8 cellular contexts compared by ENCODE assay signal in the genomic region with DNA sequence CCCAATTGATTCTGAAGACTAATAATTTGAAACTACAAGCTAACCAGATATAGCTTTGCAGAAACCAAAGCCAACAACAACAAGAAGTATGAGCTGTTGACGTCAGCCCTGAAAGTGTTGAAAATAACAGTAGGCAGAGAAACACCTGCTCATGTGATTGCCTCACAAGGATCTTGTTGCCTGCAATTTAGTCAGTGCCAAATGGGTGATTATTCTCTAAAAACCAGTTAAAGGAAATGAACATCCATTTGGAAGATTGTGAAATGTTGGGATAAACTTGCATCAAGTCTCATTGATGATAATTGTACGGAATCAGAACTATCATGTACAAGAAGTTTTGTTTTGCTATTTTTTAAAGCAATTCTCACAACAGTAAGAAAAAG. TPM values are rescaled to one million over a fixed set of nuclear protein-coding genes. Genes with fewer than 3 reads are reported as not detected.
A peak's percentile ranks its signal among the peaks of the same experiment; 100 is the strongest.
DNase-seq lines count a peak whose midpoint lies in the region; ATAC-seq and TF ChIP-seq lines count a peak whose summit lies in the region.

No MANE protein-coding gene starts in this region.

- peak overlapping the region; percentile 94 to 100 (median 95) for H3K27ac Mint-ChIP-seq in CD4-positive, alpha-beta memory T cell
- peak overlapping the region; percentile 96 for H3K27ac Mint-ChIP-seq in activated T-helper 2 cell treated with anti-CD3 and anti-CD28 coated beads, Interferon-gamma antibody, Interleukin-2, Interleukin-4, amounts not matched to agents 10 μg/mL and 5 μg/mL and 100 μg/mL, durations not matched to agents 14 hours and 24 hours and 36 hours

- H3K36me3 ChIP-seq in CD4-positive, alpha-beta memory T cell (ENCODE audit: insufficient read depth, low read length): peaks cover 10% of the 10 kb centered on the region
- H3K36me3 ChIP-seq in psoas muscle (ENCODE audit: insufficient read depth in 1 of 2, low read depth in 1 of 2): no peaks in the 10 kb centered on the region

- WGBS in psoas muscle, 3 donors: 28 to 48% (median 34%) methylated on average over 2 of the region's 2 CpGs

- DNase-seq in CD4-positive, alpha-beta memory T cell: peak; percentile 70 to 83 (median 74)
- no peak for DNase-seq in activated T-helper 2 cell treated with anti-CD3 and anti-CD28 coated beads, Interferon-gamma antibody, Interleukin-2, Interleukin-4, amounts not matched to agents 10 μg/mL and 5 μg/mL and 100 μg/mL, durations not matched to agents 14 hours and 24 hours and 36 hours (ENCODE audit: low spot score)
- DNase-seq in psoas muscle: no peak
- DNase-seq in NCI-H524 (lab: John Stamatoyannopoulos, UW): no peak
- no peak for DNase-seq in epidermal melanocyte (ENCODE audit: insufficient read length, low spot score)
- no peak for DNase-seq in cortex of kidney (lab: John Stamatoyannopoulos, UW)

- CTCF ChIA-PET in CD4-positive, alpha-beta memory T cell (lab: Charles Lee; ENCODE audit: partially characterized antibody): interaction anchor here (1.1 to 14.4 kb wide), 9 partner anchors 10 to 110 kb away, joined by 3 to 340 read pairs (median 14); a partner anchor contains a TSS

- H3K4me3 Mint-ChIP-seq in CD4-positive, alpha-beta memory T cell: peak overlapping the region; percentile 90 to 100 (median 98)
- peak overlapping the region; percentile 98 for H3K4me3 Mint-ChIP-seq in activated T-helper 2 cell treated with anti-CD3 and anti-CD28 coated beads, Interferon-gamma antibody, Interleukin-2, Interleukin-4, amounts not matched to agents 10 μg/mL and 5 μg/mL and 100 μg/mL, durations not matched to agents 14 hours and 24 hours and 36 hours (ENCODE audit: low read depth)

- H3K27me3 ChIP-seq in CD4-positive, alpha-beta memory T cell (ENCODE audit: insufficient read depth, low read length): no peaks in the 10 kb centered on the region
- H3K27me3 ChIP-seq in psoas muscle (ENCODE audit: insufficient read depth in 3 of 3, low read length in 2 of 3): no peaks in the 10 kb centered on the region

- H3K4me1 ChIP-seq in CD4-positive, alpha-beta memory T cell (ENCODE audit: insufficient read depth, low read length): peaks cover 25% of the 10 kb centered on the region
- H3K4me1 ChIP-seq in psoas muscle: no peaks in the 10 kb centered on the region

- H3K4me3 ChIP-seq in CD4-positive, alpha-beta memory T cell (ENCODE audit: low read length in 2 of 2): peak overlapping the region; percentile 81 to 85
- H3K4me3 ChIP-seq in psoas muscle: peak overlapping the region; percentile 17

- peaks cover 71 to 79% of the 10 kb centered on the region in 2 donors for H3K36me3 Mint-ChIP-seq in CD4-positive, alpha-beta memory T cell
- H3K36me3 Mint-ChIP-seq in activated T-helper 2 cell treated with anti-CD3 and anti-CD28 coated beads, Interferon-gamma antibody, Interleukin-2, Interleukin-4, amounts not matched to agents 10 μg/mL and 5 μg/mL and 100 μg/mL, durations not matched to agents 14 hours and 24 hours and 36 hours (ENCODE audit: low read depth): peaks cover 77% of the 10 kb centered on the region

- peaks cover 17 to 71% (median 22%) of the 10 kb centered on the region in 4 donors for H3K4me1 Mint-ChIP-seq in CD4-positive, alpha-beta memory T cell
- H3K4me1 Mint-ChIP-seq in activated T-helper 2 cell treated with anti-CD3 and anti-CD28 coated beads, Interferon-gamma antibody, Interleukin-2, Interleukin-4, amounts not matched to agents 10 μg/mL and 5 μg/mL and 100 μg/mL, durations not matched to agents 14 hours and 24 hours and 36 hours (ENCODE audit: low read depth): peaks cover 39% of the 10 kb centered on the region

- H3K9me3 Mint-ChIP-seq in CD4-positive, alpha-beta memory T cell: peaks cover 0 to 2% (median 0%) of the 10 kb centered on the region in 8 donors
- no peaks in the 10 kb centered on the region for H3K9me3 Mint-ChIP-seq in activated T-helper 2 cell treated with anti-CD3 and anti-CD28 coated beads, Interferon-gamma antibody, Interleukin-2, Interleukin-4, amounts not matched to agents 10 μg/mL and 5 μg/mL and 100 μg/mL, durations not matched to agents 14 hours and 24 hours and 36 hours

- peak overlapping the region; percentile 85 for H3K27ac ChIP-seq in CD4-positive, alpha-beta memory T cell (ENCODE audit: low read depth, low read length)
- H3K27ac ChIP-seq in psoas muscle: no peak overlapping the region

- intact Hi-C loops in CD4-positive, alpha-beta memory T cell (cut with micrococcal nuclease): loop anchor here (1.0 to 10.0 kb wide), 4 partner anchors 8 to 1106 kb away; a partner anchor contains a TSS
- intact Hi-C loops in activated T-helper 2 cell treated with anti-CD3 and anti-CD28 coated beads, Interferon-gamma antibody, Interleukin-2, Interleukin-4, amounts not matched to agents 10 μg/mL and 5 μg/mL and 100 μg/mL, durations not matched to agents 14 hours and 24 hours and 36 hours (cut with micrococcal nuclease): loop anchor here (1.0 to 5.0 kb wide), 4 partner anchors 8 to 1099 kb away; no protein-coding TSS in a partner anchor
- intact Hi-C loops in psoas muscle (cut with DNase I): no loop called here

- H3K9me3 ChIP-seq in CD4-positive, alpha-beta memory T cell (ENCODE audit: control insufficient read depth in 1 of 2, low read length in 2 of 2): no peaks in the 10 kb centered on the region
- no peaks in the 10 kb centered on the region for H3K9me3 ChIP-seq in psoas muscle

- no peak for TF ChIP-seq CTCF in psoas muscle (IDR thresholded peaks at IDR 0.05)

- H3K27me3 Mint-ChIP-seq in CD4-positive, alpha-beta memory T cell: no peaks in the 10 kb centered on the region
- H3K27me3 Mint-ChIP-seq in activated T-helper 2 cell treated with anti-CD3 and anti-CD28 coated beads, Interferon-gamma antibody, Interleukin-2, Interleukin-4, amounts not matched to agents 10 μg/mL and 5 μg/mL and 100 μg/mL, durations not matched to agents 14 hours and 24 hours and 36 hours (ENCODE audit: low read depth): no peaks in the 10 kb centered on the region

- ATAC-seq in GM19324 (IDR thresholded peaks at IDR 0.05; ENCODE audit: low FRiP score, unreplicated experiment): peak; percentile 52
- ATAC-seq in HG03342 (IDR thresholded peaks at IDR 0.05; ENCODE audit: unreplicated experiment): peak; percentile 37
- ATAC-seq in psoas muscle: peak in 1 of 4 donors; percentile 60

- POLR2A ChIA-PET in CD4-positive, alpha-beta memory T cell (lab: Charles Lee; ENCODE audit: partially characterized antibody): interaction anchor here (0.6 to 27.4 kb wide), 12 partner anchors 8 to 457 kb away, joined by 3 to 1017 read pairs (median 52); a partner anchor contains a TSS

RNA-seq across cellular contexts. Expression of a gene that starts 2.8 kb away (rescaled TPM):
- total RNA-seq in CD4-positive, alpha-beta memory T cell: 100 to 1,000 TPM; 231 to 248 TPM
- polyA plus RNA-seq in CD4-positive, alpha-beta memory T cell: 100 to 1,000 TPM; 163 to 176 TPM
- 199 and 206 TPM in 2 replicates for total RNA-seq in activated T-helper 2 cell treated with anti-CD3 and anti-CD28 coated beads, Interferon-gamma antibody, Interleukin-2, Interleukin-4, amounts not matched to agents 10 μg/mL and 5 μg/mL and 100 μg/mL, durations not matched to agents 14 hours and 24 hours and 36 hours
- 1 to 10 TPM in 3 of 4 donors, under 1 TPM in 1; 0.48 to 2.3 (median 1.1) TPM for total RNA-seq in psoas muscle
- under 1 TPM; 0.21 to 0.43 (median 0.35) TPM for polyA plus RNA-seq in psoas muscle

Comparison
In these comparisons a context has a peak if more than half of its experiments do, and no peak if none do; other contexts are left out.
1. DNase-seq: peak in CD4-positive, alpha-beta memory T cell (5 of 5); none in activated T-helper 2 cell treated with anti-CD3 and anti-CD28 coated beads, Interferon-gamma antibody, Interleukin-2, Interleukin-4, amounts not matched to agents 10 μg/mL and 5 μg/mL and 100 μg/mL, durations not matched to agents 14 hours and 24 hours and 36 hours (single experiment), psoas muscle (0 of 2), NCI-H524 (0 of 2), epidermal melanocyte (single experiment) and cortex of kidney (single experiment).
2. RNA of a gene that starts 2.8 kb away (total RNA-seq): 231 to 248 TPM in CD4-positive, alpha-beta memory T cell and 199 to 206 TPM in activated T-helper 2 cell treated with anti-CD3 and anti-CD28 coated beads, Interferon-gamma antibody, Interleukin-2, Interleukin-4, amounts not matched to agents 10 μg/mL and 5 μg/mL and 100 μg/mL, durations not matched to agents 14 hours and 24 hours and 36 hours; 0.48 to 2.3 TPM in psoas muscle; every median in the first group is over 10 times any median in the second.
3. intact Hi-C loops: an anchor here in CD4-positive, alpha-beta memory T cell (1.0 to 10.0 kb wide) and activated T-helper 2 cell treated with anti-CD3 and anti-CD28 coated beads, Interferon-gamma antibody, Interleukin-2, Interleukin-4, amounts not matched to agents 10 μg/mL and 5 μg/mL and 100 μg/mL, durations not matched to agents 14 hours and 24 hours and 36 hours (1.0 to 5.0 kb wide); none called in psoas muscle.